8 cellular contexts compared by ENCODE assay signal in genomic region chr5:95962785-95963184, GRCh38. TPM values are rescaled to one million over a fixed set of nuclear protein-coding genes. Genes with fewer than 3 reads are reported as not detected.
DNase-seq lines count a peak whose midpoint lies in the region; ATAC-seq and TF ChIP-seq lines count a peak whose summit lies in the region.

No MANE protein-coding gene starts in this region.

- no peak for TF ChIP-seq POLR2A in tibial nerve (IDR thresholded peaks at IDR 0.05)

- H3K4me1 ChIP-seq in liver (ENCODE audit: control insufficient read depth in 4 of 4, insufficient read depth in 4 of 4, low read length in 3 of 4) (peaks cover 3 to 40% (median 19%) of the 10 kb centered on the region in 4 donors), tibial nerve (peaks cover 0 to 34% (median 14%) of the 10 kb centered on the region in 4 donors)

- H3K27ac ChIP-seq in angular gyrus (ENCODE audit: low read depth, low read length) (peak overlapping the region; percentile 65), liver (ENCODE audit: low read depth in 1 of 2, low read length in 2 of 2) (peak overlapping the region; percentile 91 to 93), tibial nerve (peak overlapping the region; percentile 93 to 100 (median 98))

- H3K9me3 ChIP-seq in liver (ENCODE audit: control insufficient read depth in 4 of 4, low read length in 3 of 4) (no peaks in the 10 kb centered on the region), tibial nerve (no peaks in the 10 kb centered on the region)

- peak; percentile 24 for DNase-seq in activated CD4-positive, alpha-beta T cell treated with anti-CD3 and anti-CD28 coated beads for 48 hours
- DNase-seq in activated CD4-positive, alpha-beta T cell treated with anti-CD3 and anti-CD28 coated beads, Interleukin-2, amount 50 U/mL, for 4 hours = no peak
- DNase-seq in tibial nerve (ENCODE audit: low spot score in 2 of 2) (no peak), pons (ENCODE audit: low spot score) (no peak)

- TF ChIP-seq RAD21 in liver (IDR thresholded peaks at IDR 0.05) = peak in 1 of 2 donors; percentile 13

- TF ChIP-seq CTCF in liver (IDR thresholded peaks at IDR 0.05; ENCODE audit: low read depth, low read length, missing input control) = no peak
- no peak for TF ChIP-seq CTCF in tibial nerve (IDR thresholded peaks at IDR 0.05)

- no peak for TF ChIP-seq EP300 in tibial nerve (IDR thresholded peaks at IDR 0.05)

- H3K4me3 ChIP-seq in liver (ENCODE audit: low read depth in 1 of 3, low read length in 3 of 3) (peak overlapping the region; percentile 59 to 80 (median 75)), tibial nerve (peak overlapping the region in 1 of 4 donors; percentile 74)

- ATAC-seq in HG02870 (IDR thresholded peaks at IDR 0.05; ENCODE audit: unreplicated experiment) = no peak
- ATAC-seq in GM21526 (IDR thresholded peaks at IDR 0.05; ENCODE audit: low FRiP score, unreplicated experiment) = no peak

- H3K9ac ChIP-seq in liver (ENCODE audit: low read depth in 1 of 2, low read length in 2 of 2) = peak overlapping the region; percentile 69 to 86

- 58% methylated on average over 6 of the region's 6 CpGs for WGBS in liver
- WGBS in tibial nerve, 2 donors = 56 to 73% methylated on average over 6 of the region's 6 CpGs

- H3K27me3 ChIP-seq in liver (ENCODE audit: control insufficient read depth in 4 of 4, insufficient read depth in 4 of 4, low read length in 3 of 4) = no peaks in the 10 kb centered on the region
- no peaks in the 10 kb centered on the region for H3K27me3 ChIP-seq in tibial nerve

- no peaks in the 10 kb centered on the region for H3K36me3 ChIP-seq in liver (ENCODE audit: control insufficient read depth in 4 of 4, insufficient read depth in 3 of 4, low read depth in 1 of 4, low read length in 3 of 4)
- H3K36me3 ChIP-seq in tibial nerve = no peaks in the 10 kb centered on the region

TF ChIP-seq in liver, 16 proteins besides CTCF, POLR2A, EP300 and RAD21:
- TF ChIP-seq NR2F2 (IDR thresholded peaks at IDR 0.05) (no peak), ATF3 (IDR thresholded peaks at IDR 0.05) (no peak), GABPA (IDR thresholded peaks at IDR 0.05 in 1 of 2, conservative IDR thresholded peaks at IDR 0.05 in 1 of 2) (no peak), JUND (IDR thresholded peaks at IDR 0.05) (no peak), MAX (IDR thresholded peaks at IDR 0.05) (no peak), YY1 (IDR thresholded peaks at IDR 0.05) (no peak), HNF4G (IDR thresholded peaks at IDR 0.05) (no peak), SP1 (IDR thresholded peaks at IDR 0.05) (no peak), RXRA (IDR thresholded peaks at IDR 0.05) (no peak), FOXA2 (IDR thresholded peaks at IDR 0.05) (no peak), FOXA1 (IDR thresholded peaks at IDR 0.05) (no peak)

RNA-seq across cellular contexts. Expression of gene ELL2, which starts 1.1 kb away (rescaled TPM):
- total RNA-seq in liver (10 to 100 TPM; 53.9 to 64.5 TPM), tibial nerve (10 to 100 TPM; 72.2 to 87.6 (median 79.6) TPM)
- polyA plus RNA-seq in liver = 10 to 100 TPM; 21.0 to 37.9 TPM
